ENCODE assay signal across 8 cellular contexts in the genomic region with DNA sequence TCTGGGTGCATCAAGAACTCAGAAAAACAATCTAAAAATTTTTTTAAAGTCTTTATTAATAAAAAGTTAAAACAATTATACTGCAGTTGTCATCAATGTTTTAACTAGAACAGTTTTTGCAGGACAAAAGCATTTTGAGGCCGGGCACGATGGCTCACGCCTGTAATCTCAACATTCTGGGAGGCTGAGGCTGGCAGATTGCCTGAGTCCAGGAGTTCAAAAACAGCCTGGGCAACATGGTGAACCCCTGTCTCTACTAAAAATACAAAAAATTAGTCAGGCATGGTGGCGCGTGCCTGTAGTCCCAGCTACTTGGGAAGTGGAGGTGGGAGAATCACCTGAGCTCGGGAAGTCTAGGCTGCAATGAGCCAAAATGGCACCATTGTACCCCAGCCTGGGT. TPM values are rescaled to one million over a fixed set of nuclear protein-coding genes. Genes with fewer than 3 reads are reported as not detected.
"Had no signal": no experiment of that assay in that cellular context is flagged by ENCODE, and none has a peak within 500 bp of the region (broad histone marks: within the 10 kb centered on the region; RNA-seq: fewer than 3 reads in every experiment).

No MANE protein-coding gene starts in this region.

- H2AFZ ChIP-seq: GM23338 had no signal

- H3K27ac ChIP-seq: HL-60 had no signal

- DNase-seq: H7, HFFc6 had no signal

- H3K9me3 ChIP-seq: HAP-1 had no signal

- H3K4me3 ChIP-seq: GM23338, HAP-1 had no signal

- H3K36me3 ChIP-seq: HAP-1 had no signal

- FAIRE-seq: HepG2 had no signal

- ATAC-seq: GM23338, HCT116, HepG2 had no signal

RNA-seq across cellular contexts. Expression of a gene that starts 5.2 kb away (rescaled TPM):
- polyA plus RNA-seq: IgD-negative memory B cell had no signal
